ENCODE assay signal across 10 cellular contexts in genomic region chr10:49362596-49363260, GRCh38. TPM values are rescaled to one million over a fixed set of nuclear protein-coding genes. Genes with fewer than 3 reads are reported as not detected.
DNase-seq lines count a peak whose midpoint lies in the region; ATAC-seq and TF ChIP-seq lines count a peak whose summit lies in the region.
"Had no signal": no experiment of that assay in that cellular context is flagged by ENCODE, and none has a peak within 500 bp of the region (broad histone marks: within the 10 kb centered on the region; RNA-seq: fewer than 3 reads in every experiment).

No MANE protein-coding gene starts in this region.

- H3K4me3 ChIP-seq in GM06990 (replicated peaks; ENCODE audit: low read depth, low read length) (no peak overlapping the region), esophagus muscularis mucosa (no peak overlapping the region)

- H3K27ac Mint-ChIP-seq in activated T-cell treated with anti-CD3 and anti-CD28 coated beads, Interleukin-2, amount 50 U/mL, for 72 hours = no peak overlapping the region
- H3K27ac Mint-ChIP-seq in mesothelial cell of epicardium = no peak overlapping the region
- H3K27ac Mint-ChIP-seq: CD4-positive, CD25-positive, alpha-beta regulatory T cell had no signal

- TF ChIP-seq POLR2A in esophagus muscularis mucosa (IDR thresholded peaks at IDR 0.05; ENCODE audit: low read depth) = no peak

- DNase-seq in GM06990 (ENCODE audit: extremely low read depth, insufficient read length) = peak; percentile 53
- DNase-seq in GM20000 (ENCODE audit: low spot score) = peak; percentile 67
- DNase-seq in esophagus muscularis mucosa (ENCODE audit: extremely low spot score) = peak; percentile 86
- no peak for DNase-seq in activated T-cell treated with anti-CD3 and anti-CD28 coated beads, Interleukin-2, amount 50 U/mL, for 72 hours
- no peak for DNase-seq in caudate nucleus (lab: John Stamatoyannopoulos, UW)
- DNase-seq in mesothelial cell of epicardium (ENCODE audit: low spot score in 2 of 2, unreplicated experiment in 2 of 2) = no peak
- no peak for DNase-seq in NCI-H187 treated with DMSO at 0.1 percent for 48 hours (lab: John Stamatoyannopoulos, UW)
- DNase-seq: CD4-positive, CD25-positive, alpha-beta regulatory T cell had no signal

- no peaks in the 10 kb centered on the region for H3K4me1 Mint-ChIP-seq in activated T-cell treated with anti-CD3 and anti-CD28 coated beads, Interleukin-2, amount 50 U/mL, for 72 hours (ENCODE audit: low read depth)
- no peaks in the 10 kb centered on the region for H3K4me1 Mint-ChIP-seq in mesothelial cell of epicardium
- H3K4me1 Mint-ChIP-seq: CD4-positive, CD25-positive, alpha-beta regulatory T cell had no signal

- no peak overlapping the region for H3K4me3 Mint-ChIP-seq in activated T-cell treated with anti-CD3 and anti-CD28 coated beads, Interleukin-2, amount 50 U/mL, for 72 hours
- H3K4me3 Mint-ChIP-seq in mesothelial cell of epicardium = no peak overlapping the region
- H3K4me3 Mint-ChIP-seq: CD4-positive, CD25-positive, alpha-beta regulatory T cell had no signal

- peaks cover 22% of the 10 kb centered on the region for H3K27me3 Mint-ChIP-seq in activated T-cell treated with anti-CD3 and anti-CD28 coated beads, Interleukin-2, amount 50 U/mL, for 72 hours (ENCODE audit: low read depth)
- H3K27me3 Mint-ChIP-seq in mesothelial cell of epicardium (ENCODE audit: low read depth) = peaks cover 30% of the 10 kb centered on the region
- H3K27me3 Mint-ChIP-seq: CD4-positive, CD25-positive, alpha-beta regulatory T cell had no signal

- no peak overlapping the region for H3K27ac ChIP-seq in esophagus muscularis mucosa (replicated peaks in 1 of 4)
- no peak overlapping the region for H3K27ac ChIP-seq in caudate nucleus (ENCODE audit: low read depth, low read length)

- peak; percentile 90 for ATAC-seq in HG03175 (IDR thresholded peaks at IDR 0.05; ENCODE audit: unreplicated experiment)
- ATAC-seq in activated T-cell treated with anti-CD3 and anti-CD28 coated beads, Interleukin-2, amount 50 U/mL, for 72 hours (replicated peaks in 1 of 2) = no peak

- H3K27me3 ChIP-seq in GM06990 (replicated peaks; ENCODE audit: control insufficient read depth, insufficient read depth, low read length) (peaks cover 2% of the 10 kb centered on the region; the same call in 1 of the 2 replicates), esophagus muscularis mucosa (peaks cover 0 to 11% (median 0%) of the 10 kb centered on the region in 4 donors)

- H3K4me1 ChIP-seq in esophagus muscularis mucosa = peaks cover 6 to 13% (median 12%) of the 10 kb centered on the region in 4 donors

- WGBS in esophagus muscularis mucosa = 79% methylated on average over 9 of the region's 10 CpGs

- H3K36me3 ChIP-seq in GM06990 (ENCODE audit: control insufficient read depth, insufficient read depth, low read length) = no peaks in the 10 kb centered on the region
- no peaks in the 10 kb centered on the region for H3K36me3 ChIP-seq in esophagus muscularis mucosa

- H3K9me3 Mint-ChIP-seq in activated T-cell treated with anti-CD3 and anti-CD28 coated beads, Interleukin-2, amount 50 U/mL, for 72 hours = peaks cover 0 to 2% of the 10 kb centered on the region in 2 donors
- H3K9me3 Mint-ChIP-seq in mesothelial cell of epicardium = peaks cover 3% of the 10 kb centered on the region

- intact Hi-C loops in esophagus muscularis mucosa (cut with DNase I) = no loop called here

- no peak for TF ChIP-seq EP300 in esophagus muscularis mucosa (IDR thresholded peaks at IDR 0.05)

- TF ChIP-seq CTCF in GM06990 (IDR thresholded peaks at IDR 0.05; ENCODE audit: insufficient read depth, low read length, poor library complexity, severe bottlenecking) (no peak), GM20000 (IDR thresholded peaks at IDR 0.05; ENCODE audit: extremely low read depth, missing control alignments) (no peak), esophagus muscularis mucosa (IDR thresholded peaks at IDR 0.05) (no peak), mesothelial cell of epicardium (IDR thresholded peaks at IDR 0.05; ENCODE audit: unreplicated experiment) (no peak)

- no peaks in the 10 kb centered on the region for H3K36me3 Mint-ChIP-seq in activated T-cell treated with anti-CD3 and anti-CD28 coated beads, Interleukin-2, amount 50 U/mL, for 72 hours (ENCODE audit: insufficient read depth in 2 of 2)
- H3K36me3 Mint-ChIP-seq in mesothelial cell of epicardium = no peaks in the 10 kb centered on the region
- H3K36me3 Mint-ChIP-seq: CD4-positive, CD25-positive, alpha-beta regulatory T cell had no signal

- H3K9me3 ChIP-seq in esophagus muscularis mucosa = peaks cover 0 to under 1% (median 0%) of the 10 kb centered on the region in 4 donors

RNA-seq across cellular contexts. Expression of gene DRGX, which starts 33.2 kb away (rescaled TPM):
- total RNA-seq in esophagus muscularis mucosa (not detected), mesothelial cell of epicardium (not detected in 3 replicates)
- not detected for total RNA-seq in activated T-cell treated with anti-CD3 and anti-CD28 coated beads, Interleukin-2, amount 50 U/mL, for 72 hours
- total RNA-seq: CD4-positive, CD25-positive, alpha-beta regulatory T cell; T-helper 1 cell treated with Interleukin-12 subunit alpha and Interleukin-12 subunit beta and Interleukin-4 antibody, amounts not matched to agents 30 ng/mL and 1 ng/mL, for 36 hours had no signal

Comparison
In these comparisons a context has a peak if more than half of its experiments do, and no peak if none do; other contexts are left out.
1. DNase-seq: peak in GM06990 (single experiment), GM20000 (single experiment) and esophagus muscularis mucosa (single experiment); none in activated T-cell treated with anti-CD3 and anti-CD28 coated beads, Interleukin-2, amount 50 U/mL, for 72 hours (0 of 2), caudate nucleus (0 of 61), mesothelial cell of epicardium (0 of 2) and NCI-H187 treated with DMSO at 0.1 percent for 48 hours (single experiment).